Comparison of ENCODE assay signal across 9 cellular contexts in genomic region chr20:46220808-46221207, GRCh38.
DNase-seq lines count a peak whose midpoint lies in the region; ATAC-seq, FAIRE-seq and TF ChIP-seq lines count a peak whose summit lies in the region.
"Had no signal": no experiment of that assay in that cellular context is flagged by ENCODE, and none has a peak within 500 bp of the region (broad histone marks: within the 10 kb centered on the region; RNA-seq: fewer than 3 reads in every experiment).

No MANE protein-coding gene starts in this region.

- 77% methylated on average over 6 of the region's 6 CpGs; no CpG with 5 or more reads in 1 of the 2 experiments for WGBS in H1 (ENCODE audit: extremely low coverage in 1 of 2, insufficient coverage in 1 of 2, insufficient read length in 1 of 2, insufficient replicate concordance in 2 of 2, low coverage in 1 of 2, low lambda C conversion rate in 2 of 2, missing lambda C conversion rate in 1 of 2), 2 experiments
- 82% methylated on average over 6 of the region's 6 CpGs for WGBS in mesenchymal stem cell

- H4K20me1 ChIP-seq in H1 (replicated peaks in 1 of 2; ENCODE audit: control insufficient read depth in 1 of 2, insufficient read depth in 2 of 2, low read length in 2 of 2), result no peaks in the 10 kb centered on the region

- H2BK120ac ChIP-seq in H1 (replicated peaks; ENCODE audit: low read depth, low read length), result no peak overlapping the region
- no peak overlapping the region for H2BK120ac ChIP-seq in mesenchymal stem cell (ENCODE audit: low read depth, low read length)

- H3K18ac ChIP-seq in H1 (ENCODE audit: extremely low read depth, low read length), result peak overlapping the region; percentile 95; the same call in 1 of the 2 replicates
- no peak overlapping the region for H3K18ac ChIP-seq in mesenchymal stem cell (ENCODE audit: low read depth in 1 of 2, low read length in 2 of 2)

- peaks cover 37% of the 10 kb centered on the region for H3K27me3 Mint-ChIP-seq in stimulated activated naive CD8-positive, alpha-beta T cell treated with anti-CD3 and anti-CD28 coated beads, Interleukin-15, amount 100 ng/mL, for 72 hours
- peaks cover 4 to 24% (median 19%) of the 10 kb centered on the region in 5 donors for H3K27me3 Mint-ChIP-seq in naive thymus-derived CD8-positive, alpha-beta T cell

- H3K4me2 ChIP-seq in H1 (ENCODE audit: insufficient read depth in 1 of 2, low read depth in 2 of 2, low read length in 2 of 2) (no peak overlapping the region), mesenchymal stem cell (ENCODE audit: low read length, poor library complexity, severe bottlenecking) (no peak overlapping the region)

- no peak overlapping the region for H3K27ac ChIP-seq in H1 (ENCODE audit: low read depth, low read length)
- H3K27ac ChIP-seq in mesenchymal stem cell (ENCODE audit: low read length, poor library complexity, severe bottlenecking), result no peak overlapping the region

- no peak for TF ChIP-seq CTCF in H1 (IDR thresholded peaks at IDR 0.05; ENCODE audit: control extremely low read depth in 1 of 3, insufficient read depth in 1 of 3, low read depth in 1 of 3, low read length in 3 of 3)

- H2AK5ac ChIP-seq in H1 (ENCODE audit: low read depth, low read length) (peak overlapping the region; percentile 94; the same call in 1 of the 2 replicates), mesenchymal stem cell (ENCODE audit: low read length, severe bottlenecking) (no peak overlapping the region)

- H3K36me3 ChIP-seq in H1 (ENCODE audit: control insufficient read depth in 2 of 4, insufficient read depth in 4 of 4, low read length in 3 of 4) (no peaks in the 10 kb centered on the region), mesenchymal stem cell (ENCODE audit: control insufficient read depth in 1 of 2, insufficient read depth in 2 of 2, low read depth in 1 of 2, low read length in 2 of 2) (no peaks in the 10 kb centered on the region)

- H3K4me1 ChIP-seq in H1 (replicated peaks in 1 of 4; ENCODE audit: control insufficient read depth in 3 of 4, insufficient read depth in 4 of 4, low read length in 3 of 4) (peaks cover 15 to 39% (median 32%) of the 10 kb centered on the region in 4 experiments), mesenchymal stem cell (ENCODE audit: control insufficient read depth, insufficient read depth, low read depth, low read length) (peaks cover 7% of the 10 kb centered on the region)

- H3K4me3 Mint-ChIP-seq in stimulated activated naive CD8-positive, alpha-beta T cell treated with anti-CD3 and anti-CD28 coated beads, Interleukin-15, amount 100 ng/mL, for 72 hours, result no peak overlapping the region
- H3K4me3 Mint-ChIP-seq in naive thymus-derived CD8-positive, alpha-beta T cell, result no peak overlapping the region

- H3K9ac ChIP-seq in H1 (replicated peaks in 1 of 4; ENCODE audit: extremely low read depth in 1 of 4, low read depth in 3 of 4, low read length in 3 of 4), result no peak overlapping the region
- H3K9ac ChIP-seq in mesenchymal stem cell (ENCODE audit: low read length), result no peak overlapping the region

- H3K36me3 Mint-ChIP-seq in naive thymus-derived CD8-positive, alpha-beta T cell, result no peaks in the 10 kb centered on the region

- H2BK20ac ChIP-seq in H1 (ENCODE audit: low read length), result peak overlapping the region; percentile 95; the same call in 1 of the 2 replicates

- DNase-seq in HTR-8/SVneo (ENCODE audit: insufficient read length, low spot score) (no peak), NCI-H510A (lab: John Stamatoyannopoulos, UW) (peak; percentile 97), H1 (ENCODE audit: low read depth in 1 of 2, low spot score in 2 of 2) (no peak), retina (peak; percentile 88), mesenchymal stem cell (no peak)
- DNase-seq in stimulated activated naive CD8-positive, alpha-beta T cell treated with anti-CD3 and anti-CD28 coated beads, Interleukin-15, amount 100 ng/mL, for 72 hours, result no peak
- DNase-seq in naive thymus-derived CD8-positive, alpha-beta T cell, result no peak
- DNase-seq: dermis blood vessel endothelial cell had no signal

- H3K27ac Mint-ChIP-seq in stimulated activated naive CD8-positive, alpha-beta T cell treated with anti-CD3 and anti-CD28 coated beads, Interleukin-15, amount 100 ng/mL, for 72 hours, result no peak overlapping the region
- no peak overlapping the region for H3K27ac Mint-ChIP-seq in naive thymus-derived CD8-positive, alpha-beta T cell

- POLR2A ChIA-PET in H1 (lab: Charles Lee; ENCODE audit: partially characterized antibody), result interaction anchor here (1.4 kb wide), 1 partner anchor 28 kb away, joined by 3 read pairs; no protein-coding TSS in a partner anchor
- POLR2A ChIA-PET in naive thymus-derived CD8-positive, alpha-beta T cell (lab: Charles Lee), result no interaction called here

- H2AFZ ChIP-seq in H1 (ENCODE audit: low read length), result no peak overlapping the region
- H2AFZ ChIP-seq in mesenchymal stem cell (ENCODE audit: low read depth, low read length), result no peak overlapping the region

- H2BK5ac ChIP-seq in H1 (ENCODE audit: low read depth, low read length), result peak overlapping the region; percentile 86; the same call in 1 of the 2 replicates
- H2BK5ac ChIP-seq in mesenchymal stem cell (ENCODE audit: low read depth, low read length, poor library complexity, severe bottlenecking), result no peak overlapping the region

- no peaks in the 10 kb centered on the region for H3K4me1 Mint-ChIP-seq in stimulated activated naive CD8-positive, alpha-beta T cell treated with anti-CD3 and anti-CD28 coated beads, Interleukin-15, amount 100 ng/mL, for 72 hours
- no peaks in the 10 kb centered on the region for H3K4me1 Mint-ChIP-seq in naive thymus-derived CD8-positive, alpha-beta T cell

- no peak for TF ChIP-seq RAD21 in H1 (IDR thresholded peaks at IDR 0.05 in 1 of 2, conservative IDR thresholded peaks at IDR 0.05 in 1 of 2; ENCODE audit: low read depth in 2 of 2, low read length in 2 of 2)

- ATAC-seq in stimulated activated naive CD8-positive, alpha-beta T cell treated with anti-CD3 and anti-CD28 coated beads, Interleukin-15, amount 100 ng/mL, for 72 hours, result no peak
- ATAC-seq in naive thymus-derived CD8-positive, alpha-beta T cell, result no peak
- ATAC-seq in HG03025 (IDR thresholded peaks at IDR 0.05; ENCODE audit: low FRiP score, unreplicated experiment), result no peak

- H2BK12ac ChIP-seq in H1 (ENCODE audit: low read depth, low read length) (peak overlapping the region; percentile 97; the same call in 1 of the 2 replicates), mesenchymal stem cell (ENCODE audit: low read length in 2 of 2) (no peak overlapping the region)

- CTCF ChIA-PET in H1 (lab: Charles Lee; ENCODE audit: partially characterized antibody), result interaction anchor here (0.7 to 1.7 kb wide), 4 partner anchors 10 to 49 kb away, joined by 3 to 7 read pairs (median 5); no protein-coding TSS in a partner anchor

- 0 out of 2 replicates have a peak overlapping the region, but pooled peaks have one; percentile 58 for H4K8ac ChIP-seq in H1 (ENCODE audit: extremely low read depth, insufficient read depth, low read length)
- H4K8ac ChIP-seq in mesenchymal stem cell (ENCODE audit: low read length), result no peak overlapping the region

- H3K9me3 ChIP-seq in H1 (ENCODE audit: insufficient read depth in 2 of 2, low read depth in 1 of 2, low read length in 1 of 2) (no peaks in the 10 kb centered on the region), mesenchymal stem cell (ENCODE audit: control insufficient read depth, low read length) (no peaks in the 10 kb centered on the region)

- H4K5ac ChIP-seq in H1 (ENCODE audit: insufficient read length, low read depth, low read length), result no peak overlapping the region

- no peak overlapping the region for H3K23ac ChIP-seq in H1 (ENCODE audit: insufficient read length)
- H3K23ac ChIP-seq in mesenchymal stem cell (ENCODE audit: low read length in 2 of 2), result no peak overlapping the region

- no peaks in the 10 kb centered on the region for H3K79me2 ChIP-seq in H1 (ENCODE audit: control insufficient read depth in 1 of 2, insufficient read depth in 2 of 2, low read length in 2 of 2)

- no peaks in the 10 kb centered on the region for H3K9me3 Mint-ChIP-seq in stimulated activated naive CD8-positive, alpha-beta T cell treated with anti-CD3 and anti-CD28 coated beads, Interleukin-15, amount 100 ng/mL, for 72 hours
- H3K9me3 Mint-ChIP-seq in naive thymus-derived CD8-positive, alpha-beta T cell, result no peaks in the 10 kb centered on the region

- H3K14ac ChIP-seq in H1 (ENCODE audit: insufficient read length) (no peak overlapping the region), mesenchymal stem cell (ENCODE audit: low read length in 2 of 2) (no peak overlapping the region)

- H4K91ac ChIP-seq in H1 (replicated peaks; ENCODE audit: insufficient read length, low read length) (no peak overlapping the region), mesenchymal stem cell (ENCODE audit: low read length) (no peak overlapping the region)

- no peak overlapping the region for H3K56ac ChIP-seq in H1 (replicated peaks; ENCODE audit: insufficient read length, low read depth, low read length)

- peak; percentile 33 for FAIRE-seq in HTR-8/SVneo (lab: Jason Lieb, UNC)
- FAIRE-seq in H1 (lab: Jason Lieb, UNC), result no peak

- H3K4me3 ChIP-seq in H1 (ENCODE audit: extremely low read depth in 1 of 4, insufficient read depth in 2 of 4, low read depth in 3 of 4, low read length in 4 of 4) (no peak overlapping the region), mesenchymal stem cell (ENCODE audit: insufficient read depth in 1 of 2, low read depth in 1 of 2, low read length in 2 of 2) (no peak overlapping the region)

- no peaks in the 10 kb centered on the region for H3K79me1 ChIP-seq in H1 (ENCODE audit: low read depth, low read length)
- no peaks in the 10 kb centered on the region for H3K79me1 ChIP-seq in mesenchymal stem cell (replicated peaks; ENCODE audit: low read length, poor library complexity, severe bottlenecking)

- TF ChIP-seq EP300 in H1 (IDR thresholded peaks at IDR 0.05; ENCODE audit: borderline replicate concordance in 1 of 2, low read depth in 2 of 2, low read length in 2 of 2), result no peak

- H2BK15ac ChIP-seq in H1 (ENCODE audit: low read length) (peak overlapping the region; percentile 76; the same call in 1 of the 2 replicates), mesenchymal stem cell (ENCODE audit: low read depth, poor library complexity, severe bottlenecking) (no peak overlapping the region)

- peaks cover 4% of the 10 kb centered on the region; the same call in 1 of the 2 replicates for H3K23me2 ChIP-seq in H1 (ENCODE audit: low read depth, low read length)

- TF ChIP-seq POLR2A in H1 (IDR thresholded peaks at IDR 0.05; ENCODE audit: control extremely low read depth in 1 of 2, low read depth in 2 of 2, low read length in 2 of 2), result no peak

- H3K27me3 ChIP-seq in H1 (replicated peaks in 1 of 4; ENCODE audit: control insufficient read depth in 3 of 4, extremely low read depth in 1 of 4, insufficient read depth in 3 of 4, low read length in 3 of 4) (no peaks in the 10 kb centered on the region), mesenchymal stem cell (ENCODE audit: control insufficient read depth in 1 of 2, insufficient read depth in 1 of 2, low read length in 2 of 2) (peaks cover 36 to 38% of the 10 kb centered on the region in 2 experiments)

- no peak overlapping the region for H3K4ac ChIP-seq in H1 (replicated peaks; ENCODE audit: insufficient read length, low read depth, low read length)
- no peak overlapping the region for H3K4ac ChIP-seq in mesenchymal stem cell (ENCODE audit: low read depth in 1 of 2, low read length in 2 of 2)

TF ChIP-seq in H1, 55 proteins besides CTCF, POLR2A, EP300 and RAD21 (continues in another document):
- TF ChIP-seq SP1 (IDR thresholded peaks at IDR 0.05; ENCODE audit: low read depth, low read length), result peak; percentile 75; the same call in 1 of the 2 replicates

Comparison
In these comparisons a context has a peak if more than half of its experiments do, and no peak if none do; other contexts are left out.
1. DNase-seq: peak in NCI-H510A (single experiment) and retina (single experiment); none in HTR-8/SVneo (single experiment), H1 (0 of 2), stimulated activated naive CD8-positive, alpha-beta T cell treated with anti-CD3 and anti-CD28 coated beads, Interleukin-15, amount 100 ng/mL, for 72 hours (0 of 2), mesenchymal stem cell (single experiment) and naive thymus-derived CD8-positive, alpha-beta T cell (0 of 10).